Comparison of ENCODE assay signal across 25 cellular contexts in genomic region chr12:103475073-103475472, GRCh38. TPM values are rescaled to one million over a fixed set of nuclear protein-coding genes. Genes with fewer than 3 reads are reported as not detected.
"Had no signal": no experiment of that assay in that cellular context is flagged by ENCODE, and none has a peak within 500 bp of the region (broad histone marks: within the 10 kb centered on the region; RNA-seq: fewer than 3 reads in every experiment).

No MANE protein-coding gene starts in this region.

- H3K4me1 ChIP-seq: SJSA1 had no signal

- FAIRE-seq: HTR-8/SVneo, RCC 7860 had no signal

- DNase-seq: KBM-7, MV-4-11, NCI-H1048, NCI-H1105, NCI-H1417, NCI-H1436 treated with DMSO at 0.1 percent for 48 hours, NCI-H187, NCI-H2029, NCI-H2081 treated with DMSO at 0.1 percent for 48 hours, NCI-H2171, NCI-H226, NCI-H446, NCI-H510A, NCI-H524 treated with DMSO at 0.1 percent for 48 hours, NCI-H774, Right ventricle myocardium superior, RPMI8226, SIG-M5 had no signal

- H3K36me3 ChIP-seq: SJSA1 had no signal

- H3K9me3 ChIP-seq: SJSA1 had no signal

- H3K4me3 ChIP-seq: SJSA1, SK-N-MC had no signal

- H3K27ac ChIP-seq: HL-60, SJSA1, SK-N-MC had no signal

RNA-seq across cellular contexts. Expression of gene C12orf42, which starts 20.7 kb away (rescaled TPM):
- total RNA-seq: LHCN-M2, MCF 10A, SJSA1 had no signal
